Comparison of ENCODE assay signal across 1 cellular context in genomic region chr1:38614861-38615260, GRCh38.
TF ChIP-seq lines count a peak whose summit lies in the region.

No MANE protein-coding gene starts in this region.

TF ChIP-seq in GM23338, 12 proteins besides CTCF, POLR2A, EP300 and RAD21 (continued from another document):
- TF ChIP-seq ZNF462 (CRISPR knock-in tag; IDR thresholded peaks at IDR 0.05) (no peak), JUNB (IDR thresholded peaks at IDR 0.05; ENCODE audit: unreplicated experiment) (no peak), POLR2AphosphoS5 (IDR thresholded peaks at IDR 0.05; ENCODE audit: low read depth) (no peak), REST (IDR thresholded peaks at IDR 0.05; ENCODE audit: unreplicated experiment) (no peak), EZH2 (IDR thresholded peaks at IDR 0.05; ENCODE audit: low read depth, unreplicated experiment) (no peak), ZNF331 (CRISPR knock-in tag; IDR thresholded peaks at IDR 0.05; ENCODE audit: low read depth) (no peak), ZNF114 (CRISPR knock-in tag; IDR thresholded peaks at IDR 0.05) (no peak), STAT1 (IDR thresholded peaks at IDR 0.05; ENCODE audit: unreplicated experiment) (no peak)
